ENCODE assay signal across 18 cellular contexts in the genomic region with DNA sequence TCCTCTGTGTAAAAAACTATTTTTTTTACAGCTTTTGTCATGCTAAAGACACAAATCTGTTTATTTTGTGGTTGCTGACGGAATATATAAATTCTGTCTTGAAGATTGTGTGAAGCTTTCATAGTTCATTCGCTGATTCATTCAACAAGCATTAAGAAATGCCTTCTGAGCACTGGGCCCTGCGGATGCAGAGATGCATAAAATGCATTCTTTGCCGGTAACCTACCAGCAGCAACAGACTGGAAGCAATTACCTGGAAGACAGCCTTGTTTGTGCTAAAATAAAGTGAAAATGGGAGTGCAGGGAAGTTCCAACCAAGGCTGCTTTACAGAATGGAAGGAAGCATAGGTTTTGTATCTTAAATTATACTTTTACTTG.
DNase-seq lines count a peak whose midpoint lies in the region; ATAC-seq, FAIRE-seq and TF ChIP-seq lines count a peak whose summit lies in the region.
"Had no signal": no experiment of that assay in that cellular context is flagged by ENCODE, and none has a peak within 500 bp of the region (broad histone marks: within the 10 kb centered on the region; RNA-seq: fewer than 3 reads in every experiment).

No MANE protein-coding gene starts in this region.

- H3K4me2 ChIP-seq in keratinocyte (ENCODE audit: control insufficient read depth, extremely low read depth, insufficient read depth, low read depth, low read length), result peak overlapping the region; percentile 37
- H3K4me2 ChIP-seq: KMS-11 had no signal

- H3K4me1 Mint-ChIP-seq in CD8-positive, alpha-beta memory T cell, result no peaks in the 10 kb centered on the region
- H3K4me1 Mint-ChIP-seq: activated CD4-positive, alpha-beta T cell treated with anti-CD3 and anti-CD28 coated beads, Interleukin-2, amount 10 ng/mL, durations not matched to agents 7 days and 5 days; activated T-helper 17 cell treated with anti-CD3 and anti-CD28 coated beads, Interleukin-2, amount 50 U/mL, for 72 hours; naive thymus-derived CD4-positive, alpha-beta T cell; T-helper 17 cell had no signal

- CTCF ChIA-PET in AG04449 (lab: Yijun Ruan, JAX), result interaction anchor here (0.6 kb wide), 1 partner anchor 32 kb away, joined by 3 read pairs; no protein-coding TSS in a partner anchor
- CTCF ChIA-PET in CD8-positive, alpha-beta memory T cell (lab: Charles Lee), result no interaction called here

- dilution Hi-C loops in keratinocyte (cut with MboI; ENCODE audit: extremely low pct_ligation_motif_present, low sequenced_read_pairs), result no loop called here

- H3K4me3 Mint-ChIP-seq in CD8-positive, alpha-beta memory T cell, result no peak overlapping the region
- H3K4me3 Mint-ChIP-seq: activated CD4-positive, alpha-beta T cell treated with anti-CD3 and anti-CD28 coated beads, Interleukin-2, amount 10 ng/mL, durations not matched to agents 7 days and 5 days; activated T-helper 17 cell treated with anti-CD3 and anti-CD28 coated beads, Interleukin-2, amount 50 U/mL, for 72 hours; naive thymus-derived CD4-positive, alpha-beta T cell; T-helper 17 cell had no signal

- H3K27ac ChIP-seq in keratinocyte (ENCODE audit: control insufficient read depth, insufficient read depth, low read length), result no peak overlapping the region
- no peak overlapping the region for H3K27ac ChIP-seq in CD8-positive, alpha-beta memory T cell (ENCODE audit: low read depth, low read length)
- H3K27ac ChIP-seq: esophagus squamous epithelium, KMS-11, thyroid gland had no signal

- no peaks in the 10 kb centered on the region for H3K9me3 ChIP-seq in keratinocyte (ENCODE audit: control insufficient read depth, low read depth, low read length)
- H3K9me3 ChIP-seq in CD8-positive, alpha-beta memory T cell (ENCODE audit: low read length), result no peaks in the 10 kb centered on the region
- H3K9me3 ChIP-seq: esophagus squamous epithelium, thyroid gland had no signal

- no peaks in the 10 kb centered on the region for H3K79me2 ChIP-seq in keratinocyte (ENCODE audit: control insufficient read depth, insufficient read depth, low read length)

- no peak for FAIRE-seq in keratinocyte (lab: Jason Lieb, UNC)

- H4K20me1 ChIP-seq in keratinocyte (ENCODE audit: control insufficient read depth, extremely low read depth, insufficient read depth, low read length), result no peaks in the 10 kb centered on the region

- TF ChIP-seq CTCF in AG04449 (IDR thresholded peaks at IDR 0.05; ENCODE audit: insufficient read depth, low read length, missing control alignments), result no peak
- TF ChIP-seq CTCF in keratinocyte (optimal IDR thresholded peaks at IDR 0.05 in 1 of 3, IDR thresholded peaks at IDR 0.05 in 1 of 3, conservative IDR thresholded peaks at IDR 0.05 in 1 of 3; ENCODE audit: extremely low read depth in 1 of 3, insufficient read depth in 2 of 3, low read length in 3 of 3), result no peak

- POLR2A ChIA-PET in AG04449 (lab: Yijun Ruan, JAX), result interaction anchor here (1.3 kb wide), 1 partner anchor 34 kb away, joined by 4 read pairs; no protein-coding TSS in a partner anchor
- POLR2A ChIA-PET in CD8-positive, alpha-beta memory T cell (lab: Charles Lee), result no interaction called here

- H3K27me3 ChIP-seq in keratinocyte (ENCODE audit: control insufficient read depth, extremely low read depth, insufficient read depth, low read length), result no peaks in the 10 kb centered on the region
- no peaks in the 10 kb centered on the region for H3K27me3 ChIP-seq in CD8-positive, alpha-beta memory T cell (ENCODE audit: insufficient read depth, low read length, poor library complexity, severe bottlenecking)
- H3K27me3 ChIP-seq: esophagus squamous epithelium, thyroid gland had no signal

- H3K27me3 Mint-ChIP-seq in CD8-positive, alpha-beta memory T cell, result peaks cover 2 to 11% of the 10 kb centered on the region in 2 donors

- no peak overlapping the region for H2AFZ ChIP-seq in keratinocyte (ENCODE audit: control insufficient read depth, low read length)

- no peak overlapping the region for H3K9ac ChIP-seq in keratinocyte (ENCODE audit: control insufficient read depth, extremely low read depth, insufficient read depth, low read length)
- H3K9ac ChIP-seq: KMS-11 had no signal

- no peaks in the 10 kb centered on the region for H3K9me1 ChIP-seq in keratinocyte (ENCODE audit: control insufficient read depth, extremely low read depth, insufficient read depth, low read length)

- no peak overlapping the region for H3K4me3 ChIP-seq in AG04449 (ENCODE audit: low read depth, low read length)
- no peak overlapping the region for H3K4me3 ChIP-seq in keratinocyte (ENCODE audit: control insufficient read depth in 2 of 3, extremely low read depth in 1 of 3, insufficient read depth in 2 of 3, low read depth in 1 of 3, low read length in 3 of 3)
- H3K4me3 ChIP-seq in CD8-positive, alpha-beta memory T cell (ENCODE audit: low read length), result no peak overlapping the region
- H3K4me3 ChIP-seq: esophagus squamous epithelium, skin epidermis, thyroid gland had no signal

- H3K4me1 ChIP-seq in keratinocyte (ENCODE audit: control insufficient read depth, extremely low read depth, insufficient read depth, low read length), result peaks cover 13% of the 10 kb centered on the region
- H3K4me1 ChIP-seq in CD8-positive, alpha-beta memory T cell (ENCODE audit: insufficient read depth, low read length), result no peaks in the 10 kb centered on the region
- H3K4me1 ChIP-seq: esophagus squamous epithelium had no signal

- H3K36me3 ChIP-seq in keratinocyte (ENCODE audit: control insufficient read depth in 2 of 2, extremely low read depth in 1 of 2, insufficient read depth in 2 of 2, low read length in 2 of 2), result no peaks in the 10 kb centered on the region
- no peaks in the 10 kb centered on the region for H3K36me3 ChIP-seq in CD8-positive, alpha-beta memory T cell (ENCODE audit: insufficient read depth, low read length)
- H3K36me3 ChIP-seq: esophagus squamous epithelium, thyroid gland had no signal

- no peak overlapping the region for H3K27ac Mint-ChIP-seq in CD8-positive, alpha-beta memory T cell
- H3K27ac Mint-ChIP-seq: activated CD4-positive, alpha-beta T cell treated with anti-CD3 and anti-CD28 coated beads, Interleukin-2, amount 10 ng/mL, durations not matched to agents 7 days and 5 days; activated T-helper 17 cell treated with anti-CD3 and anti-CD28 coated beads, Interleukin-2, amount 50 U/mL, for 72 hours; naive thymus-derived CD4-positive, alpha-beta T cell; T-helper 17 cell had no signal

- no peaks in the 10 kb centered on the region for H3K9me3 Mint-ChIP-seq in CD8-positive, alpha-beta memory T cell
- H3K9me3 Mint-ChIP-seq: activated CD4-positive, alpha-beta T cell treated with anti-CD3 and anti-CD28 coated beads, Interleukin-2, amount 10 ng/mL, durations not matched to agents 7 days and 5 days; activated T-helper 17 cell treated with anti-CD3 and anti-CD28 coated beads, Interleukin-2, amount 50 U/mL, for 72 hours had no signal

- H3K36me3 Mint-ChIP-seq in CD8-positive, alpha-beta memory T cell, result no peaks in the 10 kb centered on the region
- H3K36me3 Mint-ChIP-seq: naive thymus-derived CD4-positive, alpha-beta T cell had no signal

- DNase-seq in AG04449 (ENCODE audit: low read depth, low spot score) (peak; percentile 72), HPDE6-E6E7 (ENCODE audit: extremely low spot score) (peak; percentile 39), amniotic stem cell (lab: John Stamatoyannopoulos, UW) (peak; percentile 51), keratinocyte (ENCODE audit: low read depth, low spot score) (peak; percentile 38), SW 1271 (lab: John Stamatoyannopoulos, UW) (no peak), DMS114 treated with DMSO at 0.1 percent for 48 hours (lab: John Stamatoyannopoulos, UW; ENCODE audit: unreplicated experiment) (no peak)
- no peak for DNase-seq in CD8-positive, alpha-beta memory T cell
- DNase-seq: activated CD4-positive, alpha-beta T cell treated with anti-CD3 and anti-CD28 coated beads, Interleukin-2, amount 10 ng/mL, durations not matched to agents 7 days and 5 days; esophagus squamous epithelium; left cardiac atrium; naive thymus-derived CD4-positive, alpha-beta T cell; NCI-H2081 treated with DMSO at 0.1 percent for 48 hours; T-helper 17 cell had no signal

- no peak for ATAC-seq in GM19351 (IDR thresholded peaks at IDR 0.05; ENCODE audit: unreplicated experiment)
- ATAC-seq: activated T-helper 17 cell treated with anti-CD3 and anti-CD28 coated beads, Interleukin-2, amount 50 U/mL, for 72 hours; left cardiac atrium; naive thymus-derived CD4-positive, alpha-beta T cell; T-helper 17 cell had no signal

Comparison
In these comparisons a context has a peak if more than half of its experiments do, and no peak if none do; other contexts are left out.
1. DNase-seq: peak in AG04449 (single experiment), HPDE6-E6E7 (single experiment), amniotic stem cell (single experiment) and keratinocyte (single experiment); none in SW 1271 (0 of 2), DMS114 treated with DMSO at 0.1 percent for 48 hours (single experiment) and CD8-positive, alpha-beta memory T cell (0 of 5).